Comparison of ENCODE assay signal across 18 cellular contexts in genomic region chr19:8088752-8089663, GRCh38. TPM values are rescaled to one million over a fixed set of nuclear protein-coding genes. Genes with fewer than 3 reads are reported as not detected.
"Had no signal": no experiment of that assay in that cellular context is flagged by ENCODE, and none has a peak within 500 bp of the region (broad histone marks: within the 10 kb centered on the region; RNA-seq: fewer than 3 reads in every experiment).

No MANE protein-coding gene starts in this region.

- H3K4me1 ChIP-seq: esophagus squamous epithelium, lower lobe of right lung had no signal

- H3K27ac ChIP-seq: esophagus squamous epithelium, lower lobe of right lung, neural progenitor cell, ovary, upper lobe of left lung, WERI-Rb-1 had no signal

- ATAC-seq: activated CD4-positive, alpha-beta T cell treated with anti-CD3 and anti-CD28 coated beads for 36 hours; activated T-cell treated with anti-CD3 and anti-CD28 coated beads, Interleukin-2, amount 50 U/mL, for 4 hours; lower lobe of right lung; sciatic nerve; T-helper 17 cell had no signal

- H3K27me3 ChIP-seq: neural progenitor cell, ovary, upper lobe of left lung had no signal

- H3K4me3 ChIP-seq: esophagus squamous epithelium, lower lobe of right lung, neural progenitor cell, ovary, upper lobe of left lung had no signal

- H3K4me2 ChIP-seq: neural progenitor cell had no signal

- H3K9me3 ChIP-seq: lower lobe of right lung, ovary had no signal

- H3K36me3 ChIP-seq: esophagus squamous epithelium, lower lobe of right lung, ovary, upper lobe of left lung had no signal

- H2AFZ ChIP-seq: neural progenitor cell had no signal

- DNase-seq: activated CD4-positive, alpha-beta memory T cell treated with anti-CD3 and anti-CD28 coated beads, Interleukin-2, amount 10 ng/mL, durations not matched to agents 7 days and 5 days; activated CD4-positive, alpha-beta T cell treated with anti-CD3 and anti-CD28 coated beads for 36 hours; activated gamma-delta T cell; activated T-cell treated with anti-CD3 and anti-CD28 coated beads, Interleukin-2, amount 50 U/mL, for 4 hours; amygdala; effector CD8-positive, alpha-beta T cell; esophagus squamous epithelium; lower lobe of right lung; midbrain; ovary; T-helper 17 cell; upper lobe of left lung; WERI-Rb-1 had no signal

- H3K9ac ChIP-seq: neural progenitor cell had no signal

- FAIRE-seq: endothelial cell of umbilical vein had no signal

RNA-seq across cellular contexts. Expression of gene CCL25, which starts 36.4 kb away (rescaled TPM):
- total RNA-seq: activated CD4-positive, alpha-beta memory T cell treated with anti-CD3 and anti-CD28 coated beads, Interleukin-2, amount 10 ng/mL, durations not matched to agents 7 days and 5 days; activated T-cell treated with anti-CD3 and anti-CD28 coated beads, Interleukin-2, amount 50 U/mL, for 4 hours; endothelial cell of umbilical vein; esophagus squamous epithelium; fibroblast of villous mesenchyme; lower lobe of right lung; ovary; pulmonary artery endothelial cell; sciatic nerve; T-helper 17 cell; upper lobe of left lung had no signal
- polyA plus RNA-seq: endothelial cell of umbilical vein, ovary had no signal
